ENCODE assay signal across 8 cellular contexts in genomic region chr6:14876778-14877613, GRCh38.
DNase-seq lines count a peak whose midpoint lies in the region; ATAC-seq and TF ChIP-seq lines count a peak whose summit lies in the region.

No MANE protein-coding gene starts in this region.

- no peak overlapping the region for H3K4me3 ChIP-seq in epithelial cell of esophagus (ENCODE audit: low read length)

- ATAC-seq in HG02981 (IDR thresholded peaks at IDR 0.05; ENCODE audit: unreplicated experiment): peak; percentile 61

- intact Hi-C loops in posterior vena cava (cut with DNase I): no loop called here

- no peak for TF ChIP-seq CTCF in epithelial cell of esophagus (IDR thresholded peaks at IDR 0.05; ENCODE audit: insufficient read depth, low read depth, low read length, missing control alignments)

- DNase-seq in stimulated activated CD4-positive, alpha-beta T cell treated with anti-CD3 and anti-CD28 coated beads, Interleukin-1b, Interleukin-23, amount 100 ng/mL, for 48 hours: peak; percentile 44
- DNase-seq in stimulated activated CD4-positive, alpha-beta T cell treated with anti-CD3 and anti-CD28 coated beads, Interleukin-2, amount 100 ng/mL, for 24 hours: no peak
- peak; percentile 3 for DNase-seq in T follicular helper cell (ENCODE audit: low read depth)
- peak; percentile 87 for DNase-seq in epithelial cell of esophagus (ENCODE audit: low read depth)
- peak; percentile 57 for DNase-seq in posterior vena cava (ENCODE audit: low spot score)
- DNase-seq in NCI-H524 (lab: John Stamatoyannopoulos, UW): no peak
- DNase-seq in NCI-H1694 (lab: John Stamatoyannopoulos, UW): no peak

Comparison
In these comparisons a context has a peak if more than half of its experiments do, and no peak if none do; other contexts are left out.
1. DNase-seq: peak in stimulated activated CD4-positive, alpha-beta T cell treated with anti-CD3 and anti-CD28 coated beads, Interleukin-1b, Interleukin-23, amount 100 ng/mL, for 48 hours (single experiment), T follicular helper cell (single experiment), epithelial cell of esophagus (single experiment) and posterior vena cava (single experiment); none in stimulated activated CD4-positive, alpha-beta T cell treated with anti-CD3 and anti-CD28 coated beads, Interleukin-2, amount 100 ng/mL, for 24 hours (0 of 2), NCI-H524 (0 of 2) and NCI-H1694 (single experiment).